In the genomic region with DNA sequence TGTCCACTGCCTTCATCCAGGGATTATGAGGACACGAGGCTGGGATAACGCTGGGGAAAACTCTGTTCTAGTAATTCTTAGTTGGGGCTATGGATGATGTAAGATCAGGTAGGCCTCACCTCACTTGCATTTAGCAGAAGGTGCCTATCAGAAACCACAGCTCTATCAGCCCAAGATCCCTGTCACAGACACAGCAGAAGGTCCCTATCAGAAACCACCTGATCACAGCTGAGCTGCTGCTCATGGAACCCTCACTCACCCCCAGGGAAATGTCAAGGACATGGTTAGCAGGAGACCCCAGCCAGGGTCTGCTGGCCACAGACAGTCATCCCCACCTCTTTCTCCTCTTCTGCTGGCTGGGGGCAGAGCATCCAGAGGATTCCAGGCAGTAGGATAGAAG, we compare ENCODE assay signal across 33 cellular contexts. TPM values are rescaled to one million over a fixed set of nuclear protein-coding genes. Genes with fewer than 3 reads are reported as not detected.
"Had no signal": no experiment of that assay in that cellular context is flagged by ENCODE, and none has a peak within 500 bp of the region (broad histone marks: within the 10 kb centered on the region; RNA-seq: fewer than 3 reads in every experiment).

No MANE protein-coding gene starts in this region.

- H3K27me3 ChIP-seq: brain microvascular endothelial cell, dorsolateral prefrontal cortex, esophagus muscularis mucosa, foreskin keratinocyte, gastrocnemius medialis, heart left ventricle had no signal

- H3K36me3 Mint-ChIP-seq: T-cell had no signal

- H3K4me3 Mint-ChIP-seq: activated CD4-positive, alpha-beta memory T cell treated with anti-CD3 and anti-CD28 coated beads, Interleukin-2, amount 10 ng/mL, durations not matched to agents 7 days and 5 days; activated CD4-positive, alpha-beta T cell treated with anti-CD3 and anti-CD28 coated beads, Interleukin-2, amount 10 ng/mL, durations not matched to agents 7 days and 5 days; activated naive CD8-positive, alpha-beta T cell; activated T-cell treated with anti-CD3 and anti-CD28 coated beads, Interleukin-2, amount 50 U/mL, for 24 hours; activated T-cell treated with anti-CD3 and anti-CD28 coated beads, Interleukin-2, amount 50 U/mL, for 72 hours; central memory CD8-positive, alpha-beta T cell; dendritic cell treated with granulocyte-macrophage colony-stimulating factor and Interleukin-4, amounts not matched to agents 40 ng/mL and 50 ng/mL, for 4 days; effector memory CD8-positive, alpha-beta T cell; T-cell; T-helper 1 cell treated with Interleukin-12 subunit alpha and Interleukin-12 subunit beta and Interleukin-4 antibody, amounts not matched to agents 30 μg/mL and 1 μg/mL, for 36 hours; T-helper 2 cell treated with Interferon-gamma antibody and Interleukin-4, amounts not matched to agents 5 μg/mL and 100 μg/mL, for 36 hours had no signal

- H3K36me3 ChIP-seq: brain microvascular endothelial cell, esophagus muscularis mucosa, gastrocnemius medialis had no signal

- H3K4me3 ChIP-seq: coronary artery, dorsolateral prefrontal cortex, esophagus muscularis mucosa, gastrocnemius medialis, heart left ventricle had no signal

- DNase-seq: activated CD4-positive, alpha-beta memory T cell treated with anti-CD3 and anti-CD28 coated beads, Interleukin-2, amount 10 ng/mL, durations not matched to agents 7 days and 5 days; activated CD4-positive, alpha-beta T cell treated with anti-CD3 and anti-CD28 coated beads for 1 hour; activated CD4-positive, alpha-beta T cell treated with anti-CD3 and anti-CD28 coated beads for 4 hours; activated CD4-positive, alpha-beta T cell treated with anti-CD3 and anti-CD28 coated beads, Interleukin-2, amount 10 ng/mL, durations not matched to agents 7 days and 5 days; activated CD4-positive, alpha-beta T cell treated with anti-CD3 and anti-CD28 coated beads, Interleukin-2, amount 50 U/mL, for 4 hours; activated CD8-positive, alpha-beta memory T cell treated with anti-CD3 and anti-CD28 coated beads, Interleukin-2, amount 50 U/mL, for 48 hours; activated gamma-delta T cell treated with Interleukin-2 at 50 U/mL for 16 hours; activated naive CD4-positive, alpha-beta T cell treated with anti-CD3 and anti-CD28 coated beads, Interleukin-2, amount 50 U/mL, for 16 hours; activated naive CD4-positive, alpha-beta T cell treated with Interleukin-2 at 50 U/mL for 16 hours; activated T-cell treated with anti-CD3 and anti-CD28 coated beads for 4 hours; activated T-cell treated with anti-CD3 and anti-CD28 coated beads, Interleukin-2, amount 50 U/mL, for 24 hours; activated T-cell treated with anti-CD3 and anti-CD28 coated beads, Interleukin-2, amount 50 U/mL, for 72 hours; anterior cingulate cortex; brain microvascular endothelial cell; dorsolateral prefrontal cortex; effector memory CD8-positive, alpha-beta T cell; erythroblast; foreskin keratinocyte; gastrocnemius medialis; glutamatergic neuron; heart left ventricle; SW 1271; T-cell had no signal

- H3K9me3 Mint-ChIP-seq: central memory CD8-positive, alpha-beta T cell had no signal

- H3K27ac Mint-ChIP-seq: activated CD4-positive, alpha-beta memory T cell treated with anti-CD3 and anti-CD28 coated beads, Interleukin-2, amount 10 ng/mL, durations not matched to agents 7 days and 5 days; activated CD4-positive, alpha-beta T cell treated with anti-CD3 and anti-CD28 coated beads, Interleukin-2, amount 10 ng/mL, durations not matched to agents 7 days and 5 days; activated naive CD8-positive, alpha-beta T cell; activated T-cell treated with anti-CD3 and anti-CD28 coated beads, Interleukin-2, amount 50 U/mL, for 24 hours; activated T-cell treated with anti-CD3 and anti-CD28 coated beads, Interleukin-2, amount 50 U/mL, for 72 hours; dendritic cell treated with granulocyte-macrophage colony-stimulating factor and Interleukin-4, amounts not matched to agents 40 ng/mL and 50 ng/mL, for 4 days; T-cell; T-helper 2 cell treated with Interferon-gamma antibody and Interleukin-4, amounts not matched to agents 5 μg/mL and 100 μg/mL, for 36 hours had no signal

- H3K27ac ChIP-seq: brain microvascular endothelial cell, coronary artery, dorsolateral prefrontal cortex, esophagus muscularis mucosa, foreskin keratinocyte, gastrocnemius medialis, heart left ventricle had no signal

- H3K27me3 Mint-ChIP-seq: activated CD4-positive, alpha-beta memory T cell treated with anti-CD3 and anti-CD28 coated beads, Interleukin-2, amount 10 ng/mL, durations not matched to agents 7 days and 5 days; activated CD4-positive, alpha-beta T cell treated with anti-CD3 and anti-CD28 coated beads, Interleukin-2, amount 10 ng/mL, durations not matched to agents 7 days and 5 days; activated naive CD8-positive, alpha-beta T cell; activated T-cell treated with anti-CD3 and anti-CD28 coated beads, Interleukin-2, amount 50 U/mL, for 24 hours; central memory CD8-positive, alpha-beta T cell; effector memory CD8-positive, alpha-beta T cell; T-cell had no signal

- FAIRE-seq: astrocyte, bronchial epithelial cell had no signal

- ATAC-seq: activated T-cell treated with anti-CD3 and anti-CD28 coated beads, Interleukin-2, amount 50 U/mL, for 72 hours; effector memory CD8-positive, alpha-beta T cell; gastrocnemius medialis; heart left ventricle; T-cell had no signal

RNA-seq across cellular contexts. Expression of gene RAB44, which starts 52.5 kb away (rescaled TPM):
- total RNA-seq: cerebellum, foreskin keratinocyte had no signal
